Comparison of ENCODE assay signal across 1 cellular context in the genomic region with DNA sequence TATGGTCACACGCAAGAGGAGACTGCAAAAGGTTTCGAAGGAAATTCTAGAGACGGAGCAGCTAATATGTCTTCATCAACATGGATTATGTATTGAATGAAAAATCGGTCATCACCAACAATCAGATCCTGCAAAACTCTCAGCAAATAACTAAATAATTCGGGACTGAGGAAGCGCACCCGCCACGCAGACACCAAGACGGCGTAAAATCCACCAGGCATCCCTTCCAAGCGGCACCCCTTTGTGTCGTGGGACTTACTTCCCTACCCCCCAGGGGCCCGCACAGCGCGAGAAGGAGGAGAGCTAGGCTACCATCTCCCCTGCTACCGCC.
TF ChIP-seq lines count a peak whose summit lies in the region.

No MANE protein-coding gene starts in this region.

TF ChIP-seq in liver, 16 proteins besides CTCF, POLR2A, EP300 and RAD21 (continued from another document):
- TF ChIP-seq, protein P1, sequence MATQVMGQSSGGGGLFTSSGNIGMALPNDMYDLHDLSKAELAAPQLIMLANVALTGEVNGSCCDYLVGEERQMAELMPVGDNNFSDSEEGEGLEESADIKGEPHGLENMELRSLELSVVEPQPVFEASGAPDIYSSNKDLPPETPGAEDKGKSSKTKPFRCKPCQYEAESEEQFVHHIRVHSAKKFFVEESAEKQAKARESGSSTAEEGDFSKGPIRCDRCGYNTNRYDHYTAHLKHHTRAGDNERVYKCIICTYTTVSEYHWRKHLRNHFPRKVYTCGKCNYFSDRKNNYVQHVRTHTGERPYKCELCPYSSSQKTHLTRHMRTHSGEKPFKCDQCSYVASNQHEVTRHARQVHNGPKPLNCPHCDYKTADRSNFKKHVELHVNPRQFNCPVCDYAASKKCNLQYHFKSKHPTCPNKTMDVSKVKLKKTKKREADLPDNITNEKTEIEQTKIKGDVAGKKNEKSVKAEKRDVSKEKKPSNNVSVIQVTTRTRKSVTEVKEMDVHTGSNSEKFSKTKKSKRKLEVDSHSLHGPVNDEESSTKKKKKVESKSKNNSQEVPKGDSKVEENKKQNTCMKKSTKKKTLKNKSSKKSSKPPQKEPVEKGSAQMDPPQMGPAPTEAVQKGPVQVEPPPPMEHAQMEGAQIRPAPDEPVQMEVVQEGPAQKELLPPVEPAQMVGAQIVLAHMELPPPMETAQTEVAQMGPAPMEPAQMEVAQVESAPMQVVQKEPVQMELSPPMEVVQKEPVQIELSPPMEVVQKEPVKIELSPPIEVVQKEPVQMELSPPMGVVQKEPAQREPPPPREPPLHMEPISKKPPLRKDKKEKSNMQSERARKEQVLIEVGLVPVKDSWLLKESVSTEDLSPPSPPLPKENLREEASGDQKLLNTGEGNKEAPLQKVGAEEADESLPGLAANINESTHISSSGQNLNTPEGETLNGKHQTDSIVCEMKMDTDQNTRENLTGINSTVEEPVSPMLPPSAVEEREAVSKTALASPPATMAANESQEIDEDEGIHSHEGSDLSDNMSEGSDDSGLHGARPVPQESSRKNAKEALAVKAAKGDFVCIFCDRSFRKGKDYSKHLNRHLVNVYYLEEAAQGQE (IDR thresholded peaks at IDR 0.05): no peak
- TF ChIP-seq, protein P2, sequence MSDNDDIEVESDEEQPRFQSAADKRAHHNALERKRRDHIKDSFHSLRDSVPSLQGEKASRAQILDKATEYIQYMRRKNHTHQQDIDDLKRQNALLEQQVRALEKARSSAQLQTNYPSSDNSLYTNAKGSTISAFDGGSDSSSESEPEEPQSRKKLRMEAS (IDR thresholded peaks at IDR 0.05): no peak
- TF ChIP-seq SP1 (IDR thresholded peaks at IDR 0.05): no peak
- no peak for TF ChIP-seq GABPA (IDR thresholded peaks at IDR 0.05 in 1 of 2, conservative IDR thresholded peaks at IDR 0.05 in 1 of 2)
- no peak for TF ChIP-seq HNF4G (IDR thresholded peaks at IDR 0.05)
- no peak for TF ChIP-seq JUND (IDR thresholded peaks at IDR 0.05)
- no peak for TF ChIP-seq EGR1 (IDR thresholded peaks at IDR 0.05; ENCODE audit: low read depth in 2 of 2)
- no peak for TF ChIP-seq YY1 (IDR thresholded peaks at IDR 0.05)
- TF ChIP-seq, protein P3, sequence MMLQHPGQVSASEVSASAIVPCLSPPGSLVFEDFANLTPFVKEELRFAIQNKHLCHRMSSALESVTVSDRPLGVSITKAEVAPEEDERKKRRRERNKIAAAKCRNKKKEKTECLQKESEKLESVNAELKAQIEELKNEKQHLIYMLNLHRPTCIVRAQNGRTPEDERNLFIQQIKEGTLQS (IDR thresholded peaks at IDR 0.05): no peak
- no peak for TF ChIP-seq NR2F2 (IDR thresholded peaks at IDR 0.05)
